In genomic region chr2:241590496-241591455, GRCh38 we compare ENCODE assay signal across 9 cellular contexts. TPM values are rescaled to one million over a fixed set of nuclear protein-coding genes. Genes with fewer than 3 reads are reported as not detected.
DNase-seq lines count a peak whose midpoint lies in the region; TF ChIP-seq lines count a peak whose summit lies in the region.
"Not testable (repeated sequence)": the region's sequence is repeated elsewhere in the genome, so short reads cannot be mapped to it uniquely, and the experiment has no call there.
"Had no signal": no experiment of that assay in that cellular context is flagged by ENCODE, and none has a peak within 500 bp of the region (broad histone marks: within the 10 kb centered on the region; RNA-seq: fewer than 3 reads in every experiment).

No MANE protein-coding gene starts in this region.

- peaks cover 0 to 21% of the 10 kb centered on the region in 2 donors for H3K9me3 ChIP-seq in right atrium auricular region
- peaks cover 11 to 34% of the 10 kb centered on the region in 2 donors for H3K9me3 ChIP-seq in neuronal stem cell (replicated peaks in 1 of 2; ENCODE audit: control insufficient read depth in 2 of 2, insufficient read depth in 1 of 2, low read depth in 1 of 2, low read length in 2 of 2)
- peaks cover 9 to 38% (median 32%) of the 10 kb centered on the region in 8 donors for H3K9me3 ChIP-seq in spleen

- H3K4ac ChIP-seq in neuronal stem cell (ENCODE audit: low read length) = not testable (repeated sequence)

- H3K4me1 ChIP-seq in right atrium auricular region; neuronal stem cell (ENCODE audit: control insufficient read depth in 2 of 2, insufficient read depth in 1 of 2, low read depth in 1 of 2, low read length in 2 of 2); spleen: not testable (repeated sequence)

- H2AFZ ChIP-seq in neuronal stem cell (ENCODE audit: low read length) = not testable (repeated sequence)

- H3K4me2 ChIP-seq in neuronal stem cell (ENCODE audit: insufficient read depth, low read length, poor library complexity, severe bottlenecking) = not testable (repeated sequence)

- DNase-seq in G401 (ENCODE audit: low spot score) (peak; percentile 82), cerebellar cortex (ENCODE audit: low spot score) (peak; percentile 81), dorsolateral prefrontal cortex (peak in 4 of 10 donors; percentile 30 to 49 (median 40)), spleen (peak; percentile 51)
- not testable (repeated sequence) for DNase-seq in right atrium auricular region (ENCODE audit: low spot score); neuronal stem cell (ENCODE audit: low spot score)

- WGBS in neuronal stem cell (ENCODE audit: extremely low coverage in 2 of 2, insufficient read length in 2 of 2, insufficient replicate concordance in 1 of 2), 2 donors = no CpG with 5 or more reads among the region's 33 CpGs
- 89 to 93% (median 90%) methylated on average over 23 to 33 of the region's 33 CpGs for WGBS in spleen, 5 donors

- peak overlapping the region; percentile 0 for H3K14ac ChIP-seq in neuronal stem cell (ENCODE audit: low read length)

- peak overlapping the region in 35 of 59 donors; percentile 4 to 58 (median 31) for H3K4me3 ChIP-seq in dorsolateral prefrontal cortex
- not testable (repeated sequence) for H3K4me3 ChIP-seq in right atrium auricular region; neuronal stem cell (ENCODE audit: low read length in 2 of 2); spleen

- not testable (repeated sequence) for TF ChIP-seq POLR2A in spleen (IDR thresholded peaks at IDR 0.05)

- H4K91ac ChIP-seq in neuronal stem cell (ENCODE audit: low read depth, low read length, poor library complexity) = not testable (repeated sequence)

- not testable (repeated sequence) for H2BK12ac ChIP-seq in neuronal stem cell (ENCODE audit: low read length)

- not testable (repeated sequence) for H2BK15ac ChIP-seq in neuronal stem cell (ENCODE audit: low read length)

- H2BK120ac ChIP-seq in neuronal stem cell (ENCODE audit: low read depth, low read length) = not testable (repeated sequence)

- H3K36me3 ChIP-seq in right atrium auricular region (peaks cover 34% of the 10 kb centered on the region), neuronal stem cell (replicated peaks in 1 of 2; ENCODE audit: control insufficient read depth in 2 of 2, insufficient read depth in 2 of 2, low read length in 2 of 2) (peaks cover 6 to 75% of the 10 kb centered on the region in 2 donors), spleen (peaks cover 0 to 91% (median 31%) of the 10 kb centered on the region in 6 donors)

- peak overlapping the region; percentile 5 for H3K9ac ChIP-seq in neuronal stem cell (ENCODE audit: low read depth, low read length, poor library complexity)

- H3K27me3 ChIP-seq in dorsolateral prefrontal cortex; right atrium auricular region; neuronal stem cell (ENCODE audit: control insufficient read depth in 3 of 3, insufficient read depth in 3 of 3, low read depth in 1 of 3, low read length in 3 of 3); spleen (replicated peaks in 1 of 7): not testable (repeated sequence)

- H3K18ac ChIP-seq in neuronal stem cell (ENCODE audit: low read length) = not testable (repeated sequence)

- H3K79me1 ChIP-seq in neuronal stem cell (ENCODE audit: low read depth, low read length) = not testable (repeated sequence)

- H2AK5ac ChIP-seq in neuronal stem cell (ENCODE audit: low read depth, low read length) = not testable (repeated sequence)

- not testable (repeated sequence) for TF ChIP-seq CTCF in dorsolateral prefrontal cortex (IDR thresholded peaks at IDR 0.05 in 54 of 56, conservative IDR thresholded peaks at IDR 0.05 in 2 of 56; ENCODE audit: low read depth in 1 of 56, partially characterized antibody in 56 of 56); right atrium auricular region (IDR thresholded peaks at IDR 0.05); spleen (IDR thresholded peaks at IDR 0.05 in 8 of 11, conservative IDR thresholded peaks at IDR 0.05 in 3 of 11)

- not testable (repeated sequence) for H2BK5ac ChIP-seq in neuronal stem cell (ENCODE audit: low read length)

- H3K27ac ChIP-seq in dorsolateral prefrontal cortex (peak overlapping the region in 22 of 59 donors; percentile 5 to 83 (median 55)), right atrium auricular region (peak overlapping the region; percentile 53 to 64), temporal lobe (ENCODE audit: low read depth, low read length) (peak overlapping the region; percentile 67)
- H3K27ac ChIP-seq in neuronal stem cell (replicated peaks; ENCODE audit: low read length); spleen: not testable (repeated sequence)

- not testable (repeated sequence) for H3K23ac ChIP-seq in neuronal stem cell (ENCODE audit: low read depth, low read length, poor library complexity)

- in situ Hi-C loops in G401 (cut with HindIII; ENCODE audit: low sequenced_read_pairs) = not testable (repeated sequence)

- intact Hi-C loops in dorsolateral prefrontal cortex (cut with DNase I); spleen (cut with DNase I; ENCODE audit: low total_unique reads): not testable (repeated sequence)

- H4K8ac ChIP-seq in neuronal stem cell (ENCODE audit: low read depth, low read length) = not testable (repeated sequence)

RNA-seq across cellular contexts. Expression of gene BOK, which starts 32.2 kb away (rescaled TPM):
- 26.9 and 36.3 TPM in 2 replicates for total RNA-seq in G401 (2014; rRNA removed; shearing (Covaris generic))
- total RNA-seq in dorsolateral prefrontal cortex (100 to 1,000 TPM in 17 of 120 experiments, 10 to 100 TPM in 103; 16.7 to 187 (median 53.1) TPM), right atrium auricular region (10 to 100 TPM; 11.2 to 25.7 TPM), spleen (10 to 100 TPM in 4 of 7 donors, 1 to 10 TPM in 3; 6.5 to 19.4 (median 13.0) TPM), temporal lobe (21.6 TPM)
- polyA plus RNA-seq in neuronal stem cell (2013, experiment 1 of 2) = 5.1 TPM
- 4.7 TPM for polyA plus RNA-seq in neuronal stem cell (2013, experiment 2 of 2)
- 1 to 10 TPM; 3.0 to 7.2 (median 4.5) TPM for polyA plus RNA-seq in spleen
- total RNA-seq: CD4-positive, alpha-beta T cell; CD8-positive, alpha-beta T cell had no signal

RNA-seq across cellular contexts. Expression of gene THAP4, which starts 46.2 kb away (rescaled TPM):
- 85.0 and 86.2 TPM in 2 replicates for total RNA-seq in G401 (2014; rRNA removed; shearing (Covaris generic))
- total RNA-seq in dorsolateral prefrontal cortex (10 to 100 TPM; 35.1 to 69.3 (median 54.0) TPM), right atrium auricular region (10 to 100 TPM; 76.8 to 94.7 TPM), spleen (10 to 100 TPM; 23.5 to 31.5 (median 28.8) TPM), temporal lobe (12.0 TPM)
- 54.6 TPM for polyA plus RNA-seq in neuronal stem cell (2013, experiment 1 of 2)
- polyA plus RNA-seq in neuronal stem cell (2013, experiment 2 of 2) = 56.0 TPM
- polyA plus RNA-seq in spleen = 10 to 100 TPM; 21.0 to 27.7 (median 23.5) TPM

RNA-seq across cellular contexts. Expression of gene ATG4B, which starts 46.7 kb away (rescaled TPM):
- total RNA-seq in G401 (2014; rRNA removed; shearing (Covaris generic)) = 71.2 and 118 TPM in 2 replicates
- total RNA-seq in dorsolateral prefrontal cortex (100 to 1,000 TPM in 104 of 120 experiments, 10 to 100 TPM in 16; 79.3 to 164 (median 118) TPM), right atrium auricular region (10 to 100 TPM; 47.8 to 53.0 TPM), spleen (100 to 1,000 TPM in 3 of 7 donors, 10 to 100 TPM in 4; 80.0 to 114 (median 97.2) TPM), temporal lobe (38.4 TPM)
- polyA plus RNA-seq in neuronal stem cell (2013, experiment 1 of 2) = 64.1 TPM
- 62.1 TPM for polyA plus RNA-seq in neuronal stem cell (2013, experiment 2 of 2)
- 10 to 100 TPM; 31.1 to 74.5 (median 44.6) TPM for polyA plus RNA-seq in spleen
